In genomic region chr2:34110392-34110791, GRCh38 we compare ENCODE assay signal across 27 cellular contexts.
"Had no signal": no experiment of that assay in that cellular context is flagged by ENCODE, and none has a peak within 500 bp of the region (broad histone marks: within the 10 kb centered on the region; RNA-seq: fewer than 3 reads in every experiment).

No MANE protein-coding gene starts in this region.

- FAIRE-seq: urothelium cell line had no signal

- H3K36me3 ChIP-seq: stomach, suprapubic skin, thoracic aorta, thyroid gland, tibial artery, tibial nerve, transverse colon, upper lobe of left lung, upper lobe of right lung, uterus, vagina had no signal

- H3K4me3 ChIP-seq: stomach, suprapubic skin, testis, thoracic aorta, thyroid gland, tibial artery, tibial nerve, transverse colon, upper lobe of left lung, upper lobe of right lung, uterus, vagina had no signal

- ATAC-seq: stimulated activated effector memory CD8-positive, alpha-beta T cell treated with anti-CD3 and anti-CD28 coated beads, Interleukin-12 subunit alpha, Interleukin-12 subunit beta, amount 100 ng/mL, for 72 hours; stimulated activated memory B cell treated with anti-CD40 and anti-IgM and Interleukin-4, amounts not matched to agents 10 μg/mL and 1 μg/mL and 100 μg/mL, for 72 hours; stimulated activated naive B cell treated with anti-CD40 and anti-IgM and Interleukin-4, amounts not matched to agents 10 μg/mL and 1 μg/mL and 100 μg/mL, for 72 hours; stimulated activated naive CD8-positive, alpha-beta T cell treated with anti-CD3 and anti-CD28 coated beads, Interleukin-15, amount 100 ng/mL, for 72 hours; stimulated activated naive CD8-positive, alpha-beta T cell treated with anti-CD3 and anti-CD28 coated beads, Interleukin-15, Interleukin-2, amounts not matched to agents 100 U/mL and 50 U/mL, for 24 hours; upper lobe of right lung had no signal

- DNase-seq: stimulated activated CD4-positive, alpha-beta T cell treated with anti-CD3 and anti-CD28 coated beads, Interleukin-2, amount 100 ng/mL, for 48 hours; stimulated activated CD4-positive, alpha-beta T cell treated with anti-CD3 and anti-CD28 coated beads, Interleukin-4, amount 100 ng/mL, for 1 hour; stimulated activated CD4-positive, alpha-beta T cell treated with anti-CD3 and anti-CD28 coated beads, Interleukin-4, amount 100 ng/mL, for 24 hours; stimulated activated CD4-positive, alpha-beta T cell treated with anti-CD3 and anti-CD28 coated beads, Interleukin-4, amount 100 ng/mL, for 4 hours; stimulated activated CD8-positive, alpha-beta memory T cell treated with anti-CD3 and anti-CD28 coated beads, Interleukin-4, amount 100 ng/mL, for 48 hours; stimulated activated naive B cell treated with anti-CD40 and anti-IgM and Interleukin-4, amounts not matched to agents 10 μg/mL and 1 μg/mL and 100 μg/mL, for 72 hours; stimulated activated naive CD4-positive, alpha-beta T cell; stimulated activated naive CD4-positive, alpha-beta T cell treated with Interleukin-2 at 50 U/mL for 16 hours; stimulated activated naive CD8-positive, alpha-beta T cell treated with anti-CD3 and anti-CD28 coated beads, Interleukin-15, amount 100 ng/mL, for 72 hours; stimulated activated naive CD8-positive, alpha-beta T cell treated with anti-CD3 and anti-CD28 coated beads, Interleukin-15, Interleukin-2, amounts not matched to agents 100 U/mL and 50 U/mL, for 24 hours; stomach; substantia nigra; testis; thyroid gland; tibial artery; trophoblast cell; upper lobe of left lung; upper lobe of right lung; uterus had no signal

- H3K27ac ChIP-seq: stomach, suprapubic skin, testis, thoracic aorta, thyroid gland, tibial artery, tibial nerve, transverse colon, upper lobe of left lung, upper lobe of right lung, uterus, vagina had no signal

- H3K27me3 ChIP-seq: stomach, suprapubic skin, testis, thyroid gland, tibial artery, tibial nerve, transverse colon, upper lobe of left lung, upper lobe of right lung, uterus, vagina had no signal

- H3K4me1 ChIP-seq: stomach, suprapubic skin, testis, thyroid gland, tibial artery, tibial nerve, upper lobe of left lung, upper lobe of right lung, uterus, vagina had no signal

- H3K9me3 ChIP-seq: stomach, suprapubic skin, testis, thoracic aorta, thyroid gland, tibial artery, tibial nerve, transverse colon, upper lobe of left lung, upper lobe of right lung, uterus, vagina had no signal
